Comparison of ENCODE assay signal across 9 cellular contexts in genomic region chr17:77141846-77142449, GRCh38. TPM values are rescaled to one million over a fixed set of nuclear protein-coding genes. Genes with fewer than 3 reads are reported as not detected.
DNase-seq lines count a peak whose midpoint lies in the region; ATAC-seq and TF ChIP-seq lines count a peak whose summit lies in the region.
"Had no signal": no experiment of that assay in that cellular context is flagged by ENCODE, and none has a peak within 500 bp of the region (broad histone marks: within the 10 kb centered on the region; RNA-seq: fewer than 3 reads in every experiment).

No MANE protein-coding gene starts in this region.

- H3K36me3 Mint-ChIP-seq in nephron progenitor cell (ENCODE audit: low read depth): peaks cover 38% of the 10 kb centered on the region

- H3K9me3 Mint-ChIP-seq in nephron progenitor cell: peaks cover 27% of the 10 kb centered on the region

- no peak overlapping the region for H3K27ac Mint-ChIP-seq in nephron progenitor cell

- ATAC-seq in HG02571 (IDR thresholded peaks at IDR 0.05; ENCODE audit: unreplicated experiment): no peak
- ATAC-seq in HG03439 (IDR thresholded peaks at IDR 0.05; ENCODE audit: unreplicated experiment): no peak

- peak overlapping the region; percentile 89 for H3K4me3 Mint-ChIP-seq in nephron progenitor cell

- no peak for TF ChIP-seq CTCF in nephron progenitor cell (IDR thresholded peaks at IDR 0.05)

- H3K4me1 Mint-ChIP-seq in nephron progenitor cell: peaks cover 63% of the 10 kb centered on the region

- DNase-seq in CD1c-positive myeloid dendritic cell (ENCODE audit: extremely low spot score) (peak; percentile 43), NCI-H69 (lab: John Stamatoyannopoulos, UW) (peak; percentile 50), dermis blood vessel endothelial cell (peak; percentile 48), nephron progenitor cell (no peak), inferior parietal cortex (ENCODE audit: extremely low spot score) (no peak), NCI-H1417 treated with DMSO at 0.1 percent for 48 hours (lab: John Stamatoyannopoulos, UW) (no peak)
- DNase-seq: amniotic stem cell had no signal

- H3K27me3 Mint-ChIP-seq in nephron progenitor cell (ENCODE audit: low read depth, poor library complexity): peaks cover 4% of the 10 kb centered on the region

RNA-seq across cellular contexts. Expression of gene SEC14L1, which starts 1.2 kb away (rescaled TPM):
- 322 and 488 TPM in 2 replicates for total RNA-seq in dermis blood vessel endothelial cell

Comparison
In these comparisons a context has a peak if more than half of its experiments do, and no peak if none do; other contexts are left out.
1. DNase-seq: peak in CD1c-positive myeloid dendritic cell (single experiment), NCI-H69 (single experiment) and dermis blood vessel endothelial cell (single experiment); none in nephron progenitor cell (single experiment), inferior parietal cortex (single experiment) and NCI-H1417 treated with DMSO at 0.1 percent for 48 hours (single experiment).